Comparison of ENCODE assay signal across 24 cellular contexts in genomic region chr2:208479342-208479741, GRCh38.
DNase-seq lines count a peak whose midpoint lies in the region; ATAC-seq and TF ChIP-seq lines count a peak whose summit lies in the region.
"Had no signal": no experiment of that assay in that cellular context is flagged by ENCODE, and none has a peak within 500 bp of the region (broad histone marks: within the 10 kb centered on the region; RNA-seq: fewer than 3 reads in every experiment).

No MANE protein-coding gene starts in this region.

- ATAC-seq in GM18909 (IDR thresholded peaks at IDR 0.05; ENCODE audit: poor library complexity, unreplicated experiment) (peak; percentile 75), HG02610 (IDR thresholded peaks at IDR 0.05; ENCODE audit: unreplicated experiment) (peak; percentile 60), HG03469 (IDR thresholded peaks at IDR 0.05; ENCODE audit: unreplicated experiment) (peak; percentile 54)
- ATAC-seq: body of pancreas, heart left ventricle, right lobe of liver had no signal

- no peak for TF ChIP-seq CTCF in GM12865 (IDR thresholded peaks at IDR 0.05; ENCODE audit: insufficient read depth, low read depth, low read length, missing control alignments)
- TF ChIP-seq CTCF in GM20000 (IDR thresholded peaks at IDR 0.05; ENCODE audit: extremely low read depth, missing control alignments) = no peak

- DNase-seq in GM12865 (ENCODE audit: low read depth) = peak; percentile 22
- no peak for DNase-seq in NCI-H2227 (lab: John Stamatoyannopoulos, UW; ENCODE audit: unreplicated experiment)
- no peak for DNase-seq in T1000 (lab: John Stamatoyannopoulos, UW)
- DNase-seq in NCI-H2029 treated with DMSO at 0.1 percent for 48 hours (lab: John Stamatoyannopoulos, UW) = no peak
- no peak for DNase-seq in GM20000 (ENCODE audit: low spot score)
- DNase-seq: activated CD4-positive, alpha-beta T cell treated with anti-CD3 and anti-CD28 coated beads for 4 hours; activated CD8-positive, alpha-beta memory T cell treated with anti-CD3 and anti-CD28 coated beads for 24 hours; activated T-cell treated with anti-CD3 and anti-CD28 coated beads, Interleukin-2, amount 50 U/mL, for 1 hour; AML-193; body of pancreas; CD4-positive, alpha-beta memory T cell; DMS 273 treated with DMSO at 0.1 percent for 48 hours; effector CD4-positive, alpha-beta T cell; H9; heart left ventricle; kidney glomerular epithelial cell; NCI-H187 treated with DMSO at 0.1 percent for 48 hours; right lobe of liver; stimulated activated CD4-positive, alpha-beta T cell treated with anti-CD3 and anti-CD28 coated beads, Interleukin-12 subunit alpha, Interleukin-12 subunit beta, amount 100 ng/mL, for 4 hours; stimulated activated CD4-positive, alpha-beta T cell treated with anti-CD3 and anti-CD28 coated beads, Interleukin-4, amount 100 ng/mL, for 24 hours; stimulated activated naive CD4-positive, alpha-beta T cell had no signal

- no peak overlapping the region for H3K4me3 ChIP-seq in GM12865 (ENCODE audit: low read depth, low read length)
- H3K4me3 ChIP-seq: body of pancreas, heart left ventricle, right lobe of liver had no signal
